Comparison of ENCODE assay signal across 1 cellular context in the genomic region with DNA sequence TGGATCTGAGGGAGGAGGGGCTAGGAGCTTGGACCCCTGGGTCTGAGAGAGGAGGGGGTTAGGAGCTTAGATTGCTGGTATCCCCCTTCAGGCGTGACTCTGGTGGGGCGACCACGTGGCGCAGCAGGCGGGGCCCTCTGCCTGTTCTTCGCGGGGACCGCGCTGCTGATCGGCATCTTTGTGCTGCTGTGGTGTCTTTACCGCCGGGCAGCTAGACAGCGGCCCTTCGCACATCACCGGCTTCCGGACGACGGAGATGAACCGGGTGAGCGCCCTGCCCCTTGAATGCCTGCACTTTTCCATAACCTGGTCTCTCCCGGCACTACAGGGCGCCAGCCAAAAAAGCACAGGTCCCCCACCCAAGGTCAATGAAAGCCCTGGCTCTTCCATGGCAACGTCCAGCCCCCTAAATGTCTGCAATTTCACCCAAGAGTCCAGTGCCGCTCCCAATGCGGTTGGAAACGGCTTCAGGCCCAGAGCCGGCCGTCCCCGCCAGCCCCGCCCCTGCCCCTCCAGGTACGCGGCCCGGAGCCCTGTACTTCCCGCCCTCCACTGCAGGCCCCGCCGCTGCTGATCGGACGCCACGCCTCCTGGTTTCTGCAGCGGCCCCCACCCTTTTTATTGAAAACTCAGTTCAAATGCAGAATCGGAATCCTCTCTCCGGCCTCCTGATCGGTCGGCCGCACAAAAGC.
TF ChIP-seq lines count a peak whose summit lies in the region.

No MANE protein-coding gene starts in this region.

TF ChIP-seq in K562, 482 proteins besides CTCF, POLR2A, EP300 and RAD21 (continued from another document and continues in another):
- TF ChIP-seq, protein P1, sequence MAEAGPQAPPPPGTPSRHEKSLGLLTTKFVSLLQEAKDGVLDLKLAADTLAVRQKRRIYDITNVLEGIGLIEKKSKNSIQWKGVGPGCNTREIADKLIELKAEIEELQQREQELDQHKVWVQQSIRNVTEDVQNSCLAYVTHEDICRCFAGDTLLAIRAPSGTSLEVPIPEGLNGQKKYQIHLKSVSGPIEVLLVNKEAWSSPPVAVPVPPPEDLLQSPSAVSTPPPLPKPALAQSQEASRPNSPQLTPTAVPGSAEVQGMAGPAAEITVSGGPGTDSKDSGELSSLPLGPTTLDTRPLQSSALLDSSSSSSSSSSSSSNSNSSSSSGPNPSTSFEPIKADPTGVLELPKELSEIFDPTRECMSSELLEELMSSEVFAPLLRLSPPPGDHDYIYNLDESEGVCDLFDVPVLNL (CRISPR knock-in tag; IDR thresholded peaks at IDR 0.05; ENCODE audit: low read depth) = 0 out of 2 replicates have a peak, but pooled peaks have one; percentile 50
- TF ChIP-seq SMARCE1 (IDR thresholded peaks at IDR 0.05) = no peak
- no peak for TF ChIP-seq ZNF274 (IDR thresholded peaks at IDR 0.05; ENCODE audit: borderline replicate concordance, low read depth, low read length)
- no peak for TF ChIP-seq ZNF121 (CRISPR knock-in tag; conservative IDR thresholded peaks at IDR 0.05)
- TF ChIP-seq ZZZ3 (IDR thresholded peaks at IDR 0.05) = no peak
- no peak for TF ChIP-seq RBM22 (IDR thresholded peaks at IDR 0.05; ENCODE audit: low read depth, low read length, poor library complexity, severe bottlenecking)
- no peak for TF ChIP-seq RBM39 (optimal IDR thresholded peaks at IDR 0.05; ENCODE audit: low read depth, low read length)
- TF ChIP-seq RFX1 (IDR thresholded peaks at IDR 0.05) = no peak
- TF ChIP-seq THRAP3 (IDR thresholded peaks at IDR 0.05; ENCODE audit: borderline replicate concordance) = no peak
- no peak for TF ChIP-seq FOXK2 (conservative IDR thresholded peaks at IDR 0.05 in 1 of 2, IDR thresholded peaks at IDR 0.05 in 1 of 2; ENCODE audit: low read depth in 2 of 2)
- TF ChIP-seq, protein P2, sequence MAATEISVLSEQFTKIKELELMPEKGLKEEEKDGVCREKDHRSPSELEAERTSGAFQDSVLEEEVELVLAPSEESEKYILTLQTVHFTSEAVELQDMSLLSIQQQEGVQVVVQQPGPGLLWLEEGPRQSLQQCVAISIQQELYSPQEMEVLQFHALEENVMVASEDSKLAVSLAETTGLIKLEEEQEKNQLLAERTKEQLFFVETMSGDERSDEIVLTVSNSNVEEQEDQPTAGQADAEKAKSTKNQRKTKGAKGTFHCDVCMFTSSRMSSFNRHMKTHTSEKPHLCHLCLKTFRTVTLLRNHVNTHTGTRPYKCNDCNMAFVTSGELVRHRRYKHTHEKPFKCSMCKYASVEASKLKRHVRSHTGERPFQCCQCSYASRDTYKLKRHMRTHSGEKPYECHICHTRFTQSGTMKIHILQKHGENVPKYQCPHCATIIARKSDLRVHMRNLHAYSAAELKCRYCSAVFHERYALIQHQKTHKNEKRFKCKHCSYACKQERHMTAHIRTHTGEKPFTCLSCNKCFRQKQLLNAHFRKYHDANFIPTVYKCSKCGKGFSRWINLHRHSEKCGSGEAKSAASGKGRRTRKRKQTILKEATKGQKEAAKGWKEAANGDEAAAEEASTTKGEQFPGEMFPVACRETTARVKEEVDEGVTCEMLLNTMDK (IDR thresholded peaks at IDR 0.05; ENCODE audit: borderline replicate concordance, insufficient read depth, low read depth, low read length, poor library complexity, severe bottlenecking) = no peak
- TF ChIP-seq ZNF584 (CRISPR knock-in tag; IDR thresholded peaks at IDR 0.05; ENCODE audit: low read depth) = no peak
- peak in 1 of 2 experiments; percentile 75; a peak in 1 of 4 replicates for TF ChIP-seq UBTF (IDR thresholded peaks at IDR 0.05; ENCODE audit: borderline replicate concordance in 1 of 2, low read depth in 2 of 2, low read length in 2 of 2)
- TF ChIP-seq U2AF2 (optimal IDR thresholded peaks at IDR 0.05; ENCODE audit: low read depth, low read length) = no peak
- TF ChIP-seq, protein P3, sequence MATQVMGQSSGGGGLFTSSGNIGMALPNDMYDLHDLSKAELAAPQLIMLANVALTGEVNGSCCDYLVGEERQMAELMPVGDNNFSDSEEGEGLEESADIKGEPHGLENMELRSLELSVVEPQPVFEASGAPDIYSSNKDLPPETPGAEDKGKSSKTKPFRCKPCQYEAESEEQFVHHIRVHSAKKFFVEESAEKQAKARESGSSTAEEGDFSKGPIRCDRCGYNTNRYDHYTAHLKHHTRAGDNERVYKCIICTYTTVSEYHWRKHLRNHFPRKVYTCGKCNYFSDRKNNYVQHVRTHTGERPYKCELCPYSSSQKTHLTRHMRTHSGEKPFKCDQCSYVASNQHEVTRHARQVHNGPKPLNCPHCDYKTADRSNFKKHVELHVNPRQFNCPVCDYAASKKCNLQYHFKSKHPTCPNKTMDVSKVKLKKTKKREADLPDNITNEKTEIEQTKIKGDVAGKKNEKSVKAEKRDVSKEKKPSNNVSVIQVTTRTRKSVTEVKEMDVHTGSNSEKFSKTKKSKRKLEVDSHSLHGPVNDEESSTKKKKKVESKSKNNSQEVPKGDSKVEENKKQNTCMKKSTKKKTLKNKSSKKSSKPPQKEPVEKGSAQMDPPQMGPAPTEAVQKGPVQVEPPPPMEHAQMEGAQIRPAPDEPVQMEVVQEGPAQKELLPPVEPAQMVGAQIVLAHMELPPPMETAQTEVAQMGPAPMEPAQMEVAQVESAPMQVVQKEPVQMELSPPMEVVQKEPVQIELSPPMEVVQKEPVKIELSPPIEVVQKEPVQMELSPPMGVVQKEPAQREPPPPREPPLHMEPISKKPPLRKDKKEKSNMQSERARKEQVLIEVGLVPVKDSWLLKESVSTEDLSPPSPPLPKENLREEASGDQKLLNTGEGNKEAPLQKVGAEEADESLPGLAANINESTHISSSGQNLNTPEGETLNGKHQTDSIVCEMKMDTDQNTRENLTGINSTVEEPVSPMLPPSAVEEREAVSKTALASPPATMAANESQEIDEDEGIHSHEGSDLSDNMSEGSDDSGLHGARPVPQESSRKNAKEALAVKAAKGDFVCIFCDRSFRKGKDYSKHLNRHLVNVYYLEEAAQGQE (CRISPR knock-in tag; IDR thresholded peaks at IDR 0.05; ENCODE audit: low read depth) = no peak
- TF ChIP-seq ESRRB (CRISPR knock-in tag; IDR thresholded peaks at IDR 0.05; ENCODE audit: borderline replicate concordance) = no peak
- TF ChIP-seq LCOR (CRISPR knock-in tag; IDR thresholded peaks at IDR 0.05) = no peak; the same call in 1 of the 2 replicates
- TF ChIP-seq PHB2 (IDR thresholded peaks at IDR 0.05; ENCODE audit: low read depth) = no peak
- TF ChIP-seq, protein P4, sequence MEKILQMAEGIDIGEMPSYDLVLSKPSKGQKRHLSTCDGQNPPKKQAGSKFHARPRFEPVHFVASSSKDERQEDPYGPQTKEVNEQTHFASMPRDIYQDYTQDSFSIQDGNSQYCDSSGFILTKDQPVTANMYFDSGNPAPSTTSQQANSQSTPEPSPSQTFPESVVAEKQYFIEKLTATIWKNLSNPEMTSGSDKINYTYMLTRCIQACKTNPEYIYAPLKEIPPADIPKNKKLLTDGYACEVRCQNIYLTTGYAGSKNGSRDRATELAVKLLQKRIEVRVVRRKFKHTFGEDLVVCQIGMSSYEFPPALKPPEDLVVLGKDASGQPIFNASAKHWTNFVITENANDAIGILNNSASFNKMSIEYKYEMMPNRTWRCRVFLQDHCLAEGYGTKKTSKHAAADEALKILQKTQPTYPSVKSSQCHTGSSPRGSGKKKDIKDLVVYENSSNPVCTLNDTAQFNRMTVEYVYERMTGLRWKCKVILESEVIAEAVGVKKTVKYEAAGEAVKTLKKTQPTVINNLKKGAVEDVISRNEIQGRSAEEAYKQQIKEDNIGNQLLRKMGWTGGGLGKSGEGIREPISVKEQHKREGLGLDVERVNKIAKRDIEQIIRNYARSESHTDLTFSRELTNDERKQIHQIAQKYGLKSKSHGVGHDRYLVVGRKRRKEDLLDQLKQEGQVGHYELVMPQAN (IDR thresholded peaks at IDR 0.05; ENCODE audit: borderline replicate concordance) = no peak
- TF ChIP-seq ZNF165 (CRISPR knock-in tag; IDR thresholded peaks at IDR 0.05; ENCODE audit: borderline replicate concordance) = no peak
- peak; percentile 77; the same call in 1 of the 2 replicates for TF ChIP-seq ZBTB7A (IDR thresholded peaks at IDR 0.05; ENCODE audit: borderline replicate concordance, control insufficient read depth, low read depth, low read length)
- TF ChIP-seq FOXA1 (IDR thresholded peaks at IDR 0.05; ENCODE audit: borderline replicate concordance) = no peak
- peak; percentile 95 for TF ChIP-seq MAX (CRISPR knock-in tag; IDR thresholded peaks at IDR 0.05)
- TF ChIP-seq, protein P5, sequence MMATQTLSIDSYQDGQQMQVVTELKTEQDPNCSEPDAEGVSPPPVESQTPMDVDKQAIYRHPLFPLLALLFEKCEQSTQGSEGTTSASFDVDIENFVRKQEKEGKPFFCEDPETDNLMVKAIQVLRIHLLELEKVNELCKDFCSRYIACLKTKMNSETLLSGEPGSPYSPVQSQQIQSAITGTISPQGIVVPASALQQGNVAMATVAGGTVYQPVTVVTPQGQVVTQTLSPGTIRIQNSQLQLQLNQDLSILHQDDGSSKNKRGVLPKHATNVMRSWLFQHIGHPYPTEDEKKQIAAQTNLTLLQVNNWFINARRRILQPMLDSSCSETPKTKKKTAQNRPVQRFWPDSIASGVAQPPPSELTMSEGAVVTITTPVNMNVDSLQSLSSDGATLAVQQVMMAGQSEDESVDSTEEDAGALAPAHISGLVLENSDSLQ (IDR thresholded peaks at IDR 0.05) = no peak
- TF ChIP-seq ZSCAN32 (CRISPR knock-in tag; IDR thresholded peaks at IDR 0.05) = no peak
- TF ChIP-seq SIRT6 (IDR thresholded peaks at IDR 0.05; ENCODE audit: low read depth, low read length) = no peak
- 0 out of 2 replicates have a peak, but pooled peaks have one; percentile 33 for TF ChIP-seq RNF2 (IDR thresholded peaks at IDR 0.05)
- no peak for TF ChIP-seq MBD2 (IDR thresholded peaks at IDR 0.05; ENCODE audit: borderline replicate concordance, low read depth)
- no peak for TF ChIP-seq ZNF217 (CRISPR knock-in tag; IDR thresholded peaks at IDR 0.05)
- TF ChIP-seq PYGO2 (tag; IDR thresholded peaks at IDR 0.05) = no peak
- TF ChIP-seq FOXM1 (IDR thresholded peaks at IDR 0.05; ENCODE audit: low read depth) = no peak
- TF ChIP-seq FOXM1 (CRISPR knock-in tag; IDR thresholded peaks at IDR 0.05; ENCODE audit: low read depth) = no peak
- no peak for TF ChIP-seq SRSF1 (IDR thresholded peaks at IDR 0.05; ENCODE audit: low read depth, low read length)
- peak; percentile 52; the same call in 1 of the 2 replicates for TF ChIP-seq CREB3L1 (IDR thresholded peaks at IDR 0.05; ENCODE audit: borderline replicate concordance, low read depth)
- 0 out of 2 replicates have a peak, but pooled peaks have one; percentile 24 for TF ChIP-seq NR2C2 (CRISPR knock-in tag; IDR thresholded peaks at IDR 0.05)
- no peak for TF ChIP-seq NR2C2 (tag; IDR thresholded peaks at IDR 0.05)
- no peak for TF ChIP-seq NBN (IDR thresholded peaks at IDR 0.05; ENCODE audit: low read depth)
